Comparison of ENCODE assay signal across 13 cellular contexts in genomic region chr1:15188678-15189077, GRCh38. TPM values are rescaled to one million over a fixed set of nuclear protein-coding genes. Genes with fewer than 3 reads are reported as not detected.
DNase-seq lines count a peak whose midpoint lies in the region; ATAC-seq and TF ChIP-seq lines count a peak whose summit lies in the region.
"Had no signal": no experiment of that assay in that cellular context is flagged by ENCODE, and none has a peak within 500 bp of the region (broad histone marks: within the 10 kb centered on the region; RNA-seq: fewer than 3 reads in every experiment).

No MANE protein-coding gene starts in this region.

- POLR2A ChIA-PET in activated CD8-positive, alpha-beta T cell treated with anti-CD3 and anti-CD28 coated beads for 36 hours (lab: Charles Lee): no interaction called here

- peaks cover 9% of the 10 kb centered on the region for H3K27me3 Mint-ChIP-seq in activated CD8-positive, alpha-beta T cell treated with anti-CD3 and anti-CD28 coated beads for 36 hours

- H3K4me1 ChIP-seq in SJCRH30: peaks cover 43% of the 10 kb centered on the region
- H3K4me1 ChIP-seq: parathyroid adenoma had no signal

- H3K4me1 Mint-ChIP-seq in activated CD8-positive, alpha-beta T cell treated with anti-CD3 and anti-CD28 coated beads for 36 hours (ENCODE audit: low read depth): no peaks in the 10 kb centered on the region

- no peak for ATAC-seq in activated CD8-positive, alpha-beta T cell treated with anti-CD3 and anti-CD28 coated beads for 36 hours

- intact Hi-C loops in activated CD8-positive, alpha-beta T cell treated with anti-CD3 and anti-CD28 coated beads for 36 hours (cut with micrococcal nuclease): no loop called here

- H3K36me3 ChIP-seq in SJCRH30: no peaks in the 10 kb centered on the region
- H3K36me3 ChIP-seq: BE2C had no signal

- H3K9me3 ChIP-seq in SJCRH30 (replicated peaks): no peaks in the 10 kb centered on the region
- H3K9me3 ChIP-seq: BE2C had no signal

- peak overlapping the region; percentile 60 for H3K27ac ChIP-seq in SJCRH30
- H3K27ac ChIP-seq: parathyroid adenoma had no signal

- no peaks in the 10 kb centered on the region for H3K27me3 ChIP-seq in SJCRH30
- H3K27me3 ChIP-seq: BE2C had no signal

- no peak overlapping the region for H3K4me3 Mint-ChIP-seq in activated CD8-positive, alpha-beta T cell treated with anti-CD3 and anti-CD28 coated beads for 36 hours

- TF ChIP-seq CTCF in foreskin fibroblast (IDR thresholded peaks at IDR 0.05; ENCODE audit: low read depth, low read length): no peak
- no peak for TF ChIP-seq CTCF in activated CD8-positive, alpha-beta T cell treated with anti-CD3 and anti-CD28 coated beads for 36 hours (IDR thresholded peaks at IDR 0.05)

- H3K9me3 Mint-ChIP-seq in activated CD8-positive, alpha-beta T cell treated with anti-CD3 and anti-CD28 coated beads for 36 hours: no peaks in the 10 kb centered on the region

- CTCF ChIA-PET in activated CD8-positive, alpha-beta T cell treated with anti-CD3 and anti-CD28 coated beads for 36 hours (lab: Charles Lee): no interaction called here

- DNase-seq in ELR (ENCODE audit: low read depth) (peak; percentile 58), SJCRH30 (no peak), foreskin fibroblast (peak; percentile 14 to 40), pulmonary artery endothelial cell (ENCODE audit: low read depth, low spot score) (peak; percentile 24), COR-L47 (lab: John Stamatoyannopoulos, UW) (no peak), inferior parietal cortex (ENCODE audit: extremely low spot score) (no peak)
- DNase-seq in activated CD8-positive, alpha-beta T cell treated with anti-CD3 and anti-CD28 coated beads for 36 hours: no peak
- no peak for DNase-seq in activated T-cell treated with anti-CD3 and anti-CD28 coated beads, Interleukin-2, amount 50 U/mL, for 1 hour
- DNase-seq: activated CD4-positive, alpha-beta T cell treated with anti-CD3 and anti-CD28 coated beads, Interleukin-2, amount 50 U/mL, for 48 hours; BE2C; MM.1S; NCI-H2081 treated with DMSO at 0.1 percent for 48 hours had no signal

- H3K36me3 Mint-ChIP-seq in activated CD8-positive, alpha-beta T cell treated with anti-CD3 and anti-CD28 coated beads for 36 hours (ENCODE audit: low read depth): no peaks in the 10 kb centered on the region

- no peak overlapping the region for H3K27ac Mint-ChIP-seq in activated CD8-positive, alpha-beta T cell treated with anti-CD3 and anti-CD28 coated beads for 36 hours

- no peak overlapping the region for H3K4me3 ChIP-seq in SJCRH30
- H3K4me3 ChIP-seq in foreskin fibroblast (ENCODE audit: low read depth in 1 of 2, low read length in 2 of 2): no peak overlapping the region

RNA-seq across cellular contexts. Expression of gene TMEM51, which starts 35.1 kb away (rescaled TPM):
- total RNA-seq in SJCRH30 (2014; rRNA removed; shearing (Covaris generic)): 20.6 and 21.4 TPM in 2 replicates
- total RNA-seq in pulmonary artery endothelial cell: 6.1 and 6.4 TPM in 2 replicates
- not detected for total RNA-seq in activated CD8-positive, alpha-beta T cell treated with anti-CD3 and anti-CD28 coated beads for 36 hours

RNA-seq across cellular contexts. Expression of gene FHAD1, which starts 58.3 kb away (rescaled TPM):
- total RNA-seq in SJCRH30 (2014; rRNA removed; shearing (Covaris generic)): 1.7 and 2.3 TPM in 2 replicates
- 0.20 and 0.25 TPM in 2 replicates for total RNA-seq in pulmonary artery endothelial cell
- under 1 TPM; 0.07 to 0.16 TPM for total RNA-seq in activated CD8-positive, alpha-beta T cell treated with anti-CD3 and anti-CD28 coated beads for 36 hours

Comparison
In these comparisons a context has a peak if more than half of its experiments do, and no peak if none do; other contexts are left out.
1. DNase-seq: peak in ELR (single experiment), foreskin fibroblast (2 of 2) and pulmonary artery endothelial cell (single experiment); none in SJCRH30 (0 of 2), activated CD8-positive, alpha-beta T cell treated with anti-CD3 and anti-CD28 coated beads for 36 hours (single experiment), COR-L47 (single experiment), activated T-cell treated with anti-CD3 and anti-CD28 coated beads, Interleukin-2, amount 50 U/mL, for 1 hour (single experiment) and inferior parietal cortex (single experiment).